In genomic region chr18:28652654-28653053, GRCh38 we compare ENCODE assay signal across 6 cellular contexts.
"Had no signal": no experiment of that assay in that cellular context is flagged by ENCODE, and none has a peak within 500 bp of the region (broad histone marks: within the 10 kb centered on the region; RNA-seq: fewer than 3 reads in every experiment).

No MANE protein-coding gene starts in this region.

- H3K4me3 ChIP-seq: GM23338, K562 had no signal

- DNase-seq: H9, HCEC 1CT, IMR-90, KG1 had no signal

- H2AFZ ChIP-seq: GM23338 had no signal

- H3K4me2 ChIP-seq: GM23338 had no signal

- ATAC-seq: GM23338, K562 had no signal
